ENCODE assay signal across 22 cellular contexts in genomic region chr3:194565597-194566190, GRCh38.
DNase-seq lines count a peak whose midpoint lies in the region; ATAC-seq and TF ChIP-seq lines count a peak whose summit lies in the region.
"Had no signal": no experiment of that assay in that cellular context is flagged by ENCODE, and none has a peak within 500 bp of the region (broad histone marks: within the 10 kb centered on the region; RNA-seq: fewer than 3 reads in every experiment).

No MANE protein-coding gene starts in this region.

- POLR2A ChIA-PET in SK-N-SH (lab: Yijun Ruan, JAX) = no interaction called here

- DNase-seq in SK-N-SH (no peak), astrocyte of the cerebellum (ENCODE audit: low read depth) (peak; percentile 46), glomerular visceral epithelial cell (ENCODE audit: extremely low spot score) (peak; percentile 36), ovary (no peak), NCI-H2029 treated with DMSO at 0.1 percent for 48 hours (lab: John Stamatoyannopoulos, UW) (no peak)
- DNase-seq in activated CD8-positive, alpha-beta memory T cell treated with anti-CD3 and anti-CD28 coated beads, Interleukin-2, amount 50 U/mL, for 48 hours = no peak
- DNase-seq: activated CD4-positive, alpha-beta T cell treated with anti-CD3 and anti-CD28 coated beads for 36 hours; activated CD8-positive, alpha-beta memory T cell treated with anti-CD3 and anti-CD28 coated beads, Interleukin-2, amount 50 U/mL, for 4 hours; activated gamma-delta T cell treated with Interleukin-2 at 50 U/mL for 16 hours; CD4-positive, alpha-beta memory T cell; heart right ventricle; NCI-H2029; NCI-H526; retina; stomach; upper lobe of left lung had no signal

- no peaks in the 10 kb centered on the region for H3K79me2 ChIP-seq in SK-N-SH (ENCODE audit: insufficient read depth)

- H3K27ac ChIP-seq in SK-N-SH (ENCODE audit: low read depth in 2 of 2, low read length in 1 of 2) (peak overlapping the region in 1 of 2 experiments; percentile 46; a peak in 2 of 4 replicates), ovary (no peak overlapping the region)
- H3K27ac ChIP-seq: 22Rv1, ascending aorta, epithelial cell of prostate, heart right ventricle, neural progenitor cell, stomach, upper lobe of left lung had no signal

- ATAC-seq in SK-N-SH treated with all-trans-retinoic acid at 6 μM for 48 hours (no peak), HG02970 (IDR thresholded peaks at IDR 0.05; ENCODE audit: low FRiP score, unreplicated experiment) (no peak)
- ATAC-seq: activated CD4-positive, alpha-beta T cell treated with anti-CD3 and anti-CD28 coated beads for 36 hours; heart right ventricle had no signal

- H4K20me1 ChIP-seq in SK-N-SH (ENCODE audit: insufficient read depth) = no peaks in the 10 kb centered on the region

- no peaks in the 10 kb centered on the region for H3K27me3 ChIP-seq in SK-N-SH (ENCODE audit: insufficient read depth)
- H3K27me3 ChIP-seq in ovary = no peaks in the 10 kb centered on the region
- H3K27me3 ChIP-seq: ascending aorta, heart right ventricle, neural progenitor cell, upper lobe of left lung had no signal

- TF ChIP-seq RAD21 in SK-N-SH (IDR thresholded peaks at IDR 0.05; ENCODE audit: low read length) = no peak

- no peak overlapping the region for H3K4me2 ChIP-seq in SK-N-SH
- H3K4me2 ChIP-seq: neural progenitor cell had no signal

- H3F3A ChIP-seq in SK-N-SH (replicated peaks; ENCODE audit: insufficient read depth) = peaks cover 29% of the 10 kb centered on the region

- no peak for TF ChIP-seq CTCF in SK-N-SH (IDR thresholded peaks at IDR 0.05)
- TF ChIP-seq CTCF in astrocyte of the cerebellum (IDR thresholded peaks at IDR 0.05; ENCODE audit: low read depth, low read length, missing control alignments) = no peak
- TF ChIP-seq CTCF in ovary (IDR thresholded peaks at IDR 0.05) = no peak

- CTCF ChIA-PET in SK-N-SH (lab: Yijun Ruan, JAX) = no interaction called here

- 71% methylated on average over 9 of the region's 9 CpGs for WGBS in SK-N-SH (ENCODE audit: low lambda C conversion rate)
- 16 to 20% (median 20%) methylated on average over 9 of the region's 9 CpGs for WGBS in ovary, 3 donors

- intact Hi-C loops in ovary (cut with DNase I) = no loop called here

- 0 out of 2 replicates have a peak overlapping the region, but pooled peaks have one; percentile 12 for H2AFZ ChIP-seq in SK-N-SH (ENCODE audit: low read depth)
- H2AFZ ChIP-seq: neural progenitor cell had no signal

- no peak for TF ChIP-seq POLR2A in ovary (IDR thresholded peaks at IDR 0.05)

- H3K9ac ChIP-seq in SK-N-SH = no peak overlapping the region
- H3K9ac ChIP-seq: neural progenitor cell had no signal

- no peaks in the 10 kb centered on the region for H3K9me2 ChIP-seq in SK-N-SH

- H3K9me3 ChIP-seq in SK-N-SH = no peaks in the 10 kb centered on the region
- no peaks in the 10 kb centered on the region for H3K9me3 ChIP-seq in ovary
- H3K9me3 ChIP-seq: ascending aorta, heart right ventricle, stomach, upper lobe of left lung had no signal

- TF ChIP-seq EP300 in SK-N-SH (IDR thresholded peaks at IDR 0.05; ENCODE audit: borderline replicate concordance in 1 of 2, low read depth in 1 of 2, low read length in 1 of 2) = no peak
- TF ChIP-seq EP300 in ovary (IDR thresholded peaks at IDR 0.05) = no peak

- peaks cover 0 to 20% of the 10 kb centered on the region in 2 experiments; a peak in 3 of 4 replicates for H3K4me1 ChIP-seq in SK-N-SH (ENCODE audit: control insufficient read depth in 1 of 2, insufficient read depth in 2 of 2, low read depth in 1 of 2, low read length in 1 of 2)
- peaks cover 5% of the 10 kb centered on the region for H3K4me1 ChIP-seq in ovary (ENCODE audit: insufficient read depth)
- H3K4me1 ChIP-seq: ascending aorta, neural progenitor cell had no signal

- H3K36me3 ChIP-seq in SK-N-SH (replicated peaks in 1 of 2; ENCODE audit: control insufficient read depth in 1 of 2, insufficient read depth in 2 of 2, low read length in 1 of 2) = no peaks in the 10 kb centered on the region
- H3K36me3 ChIP-seq in ovary = no peaks in the 10 kb centered on the region
- H3K36me3 ChIP-seq: ascending aorta, heart right ventricle, neural progenitor cell, stomach, upper lobe of left lung had no signal

- H3K4me3 ChIP-seq in SK-N-SH (ENCODE audit: low read depth in 2 of 2, low read length in 1 of 2) (no peak overlapping the region), astrocyte of the cerebellum (ENCODE audit: low read depth, low read length) (no peak overlapping the region), ovary (no peak overlapping the region)
- H3K4me3 ChIP-seq: ascending aorta, heart right ventricle, neural progenitor cell, stomach, upper lobe of left lung had no signal

- in situ Hi-C loops in astrocyte of the cerebellum (cut with HindIII; ENCODE audit: low sequenced_read_pairs) = no loop called here

TF ChIP-seq in SK-N-SH, 30 proteins besides CTCF, POLR2A, EP300 and RAD21:
- TF ChIP-seq TAF1 (IDR thresholded peaks at IDR 0.05; ENCODE audit: borderline replicate concordance, low read depth, low read length) = no peak
- no peak for TF ChIP-seq GABPA (IDR thresholded peaks at IDR 0.05; ENCODE audit: low read depth)
- TF ChIP-seq, protein P1, sequence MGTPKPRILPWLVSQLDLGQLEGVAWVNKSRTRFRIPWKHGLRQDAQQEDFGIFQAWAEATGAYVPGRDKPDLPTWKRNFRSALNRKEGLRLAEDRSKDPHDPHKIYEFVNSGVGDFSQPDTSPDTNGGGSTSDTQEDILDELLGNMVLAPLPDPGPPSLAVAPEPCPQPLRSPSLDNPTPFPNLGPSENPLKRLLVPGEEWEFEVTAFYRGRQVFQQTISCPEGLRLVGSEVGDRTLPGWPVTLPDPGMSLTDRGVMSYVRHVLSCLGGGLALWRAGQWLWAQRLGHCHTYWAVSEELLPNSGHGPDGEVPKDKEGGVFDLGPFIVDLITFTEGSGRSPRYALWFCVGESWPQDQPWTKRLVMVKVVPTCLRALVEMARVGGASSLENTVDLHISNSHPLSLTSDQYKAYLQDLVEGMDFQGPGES (IDR thresholded peaks at IDR 0.05; ENCODE audit: low read depth, low read length) = no peak
- TF ChIP-seq TCF12 (IDR thresholded peaks at IDR 0.05) = peak; percentile 42; the same call in 1 of the 2 replicates
TF ChIP-seq in SK-N-SH: peak in this region for 1.

TF ChIP-seq in SK-N-SH treated with all-trans-retinoic acid at 6 μM for 48 hours, 23 proteins besides CTCF, POLR2A, EP300 and RAD21:
- TF ChIP-seq CREB5 (CRISPR knock-in tag; IDR thresholded peaks at IDR 0.05; ENCODE audit: low read depth) (no peak), RARB (CRISPR knock-in tag; IDR thresholded peaks at IDR 0.05) (no peak), ARNTL (CRISPR knock-in tag; IDR thresholded peaks at IDR 0.05; ENCODE audit: borderline replicate concordance, low read depth) (no peak), OSR1 (CRISPR knock-in tag; IDR thresholded peaks at IDR 0.05) (no peak), PPARA (CRISPR knock-in tag; IDR thresholded peaks at IDR 0.05; ENCODE audit: borderline replicate concordance) (no peak), ZNF8 (CRISPR knock-in tag; IDR thresholded peaks at IDR 0.05) (no peak), SNAI2 (CRISPR knock-in tag; IDR thresholded peaks at IDR 0.05) (no peak), ZFP3 (CRISPR knock-in tag; IDR thresholded peaks at IDR 0.05) (no peak)
- TF ChIP-seq, protein P2, sequence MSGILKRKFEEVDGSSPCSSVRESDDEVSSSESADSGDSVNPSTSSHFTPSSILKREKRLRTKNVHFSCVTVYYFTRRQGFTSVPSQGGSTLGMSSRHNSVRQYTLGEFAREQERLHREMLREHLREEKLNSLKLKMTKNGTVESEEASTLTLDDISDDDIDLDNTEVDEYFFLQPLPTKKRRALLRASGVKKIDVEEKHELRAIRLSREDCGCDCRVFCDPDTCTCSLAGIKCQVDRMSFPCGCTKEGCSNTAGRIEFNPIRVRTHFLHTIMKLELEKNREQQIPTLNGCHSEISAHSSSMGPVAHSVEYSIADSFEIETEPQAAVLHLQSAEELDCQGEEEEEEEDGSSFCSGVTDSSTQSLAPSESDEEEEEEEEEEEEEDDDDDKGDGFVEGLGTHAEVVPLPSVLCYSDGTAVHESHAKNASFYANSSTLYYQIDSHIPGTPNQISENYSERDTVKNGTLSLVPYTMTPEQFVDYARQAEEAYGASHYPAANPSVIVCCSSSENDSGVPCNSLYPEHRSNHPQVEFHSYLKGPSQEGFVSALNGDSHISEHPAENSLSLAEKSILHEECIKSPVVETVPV (CRISPR knock-in tag; IDR thresholded peaks at IDR 0.05) = no peak

Comparison
In these comparisons a context has a peak if more than half of its experiments do, and no peak if none do; other contexts are left out.
1. DNase-seq: peak in astrocyte of the cerebellum (single experiment) and glomerular visceral epithelial cell (single experiment); none in SK-N-SH (single experiment), activated CD8-positive, alpha-beta memory T cell treated with anti-CD3 and anti-CD28 coated beads, Interleukin-2, amount 50 U/mL, for 48 hours (single experiment), ovary (0 of 5) and NCI-H2029 treated with DMSO at 0.1 percent for 48 hours (single experiment).